8 cellular contexts compared by ENCODE assay signal in the genomic region with DNA sequence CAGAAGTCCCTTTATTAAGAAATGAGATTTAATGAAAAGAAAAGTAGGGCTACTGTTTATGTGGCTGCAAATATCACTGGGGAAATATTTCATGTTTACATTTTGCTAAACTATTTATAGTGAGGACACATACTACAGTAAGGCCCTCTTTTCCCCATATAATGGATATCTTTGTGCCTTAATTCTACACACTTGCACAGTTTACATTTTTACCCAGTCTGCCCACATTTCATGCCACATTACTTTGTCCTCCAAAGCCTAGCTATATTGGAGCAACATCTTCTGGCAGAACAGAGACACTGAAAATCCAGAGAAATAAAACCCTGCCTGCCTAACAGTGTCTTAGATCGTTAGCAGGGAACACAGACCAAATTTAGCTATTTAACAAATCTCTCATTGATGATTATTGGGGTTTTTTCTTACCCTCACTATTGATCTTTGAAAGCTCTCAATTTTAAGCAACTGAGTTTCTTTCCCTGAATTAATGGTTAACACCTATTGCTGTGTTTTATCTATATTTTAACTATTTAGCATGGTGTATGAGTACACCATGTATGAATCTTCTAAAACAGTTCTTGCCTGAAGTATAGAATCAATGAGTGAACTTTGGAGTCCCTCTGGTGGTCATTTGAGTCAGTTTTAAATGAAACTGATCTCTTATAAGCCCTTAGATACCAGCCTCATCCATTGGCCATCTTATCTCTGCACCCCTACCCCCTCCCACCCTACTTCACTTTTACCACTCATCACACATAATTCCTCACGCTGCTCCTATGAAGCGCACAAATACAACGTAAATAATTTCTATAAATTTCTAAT.
A peak's percentile ranks its signal among the peaks of the same experiment; 100 is the strongest.
DNase-seq lines count a peak whose midpoint lies in the region; ATAC-seq, FAIRE-seq and TF ChIP-seq lines count a peak whose summit lies in the region.

No MANE protein-coding gene starts in this region.

- H3K4me3 ChIP-seq in upper lobe of left lung, result no peak overlapping the region

- H3K9me3 ChIP-seq in upper lobe of left lung, result no peaks in the 10 kb centered on the region

- intact Hi-C loops in CD14-positive monocyte (cut with micrococcal nuclease), result loop anchor here in 1 of 2 donors (10.0 kb wide), 1 partner anchor 1574 kb away; no protein-coding TSS in a partner anchor

- no peak overlapping the region for H3K27ac ChIP-seq in upper lobe of left lung

- no peak for FAIRE-seq in RCC 7860 (lab: Jason Lieb, UNC)
- FAIRE-seq in H54 (lab: Jason Lieb, UNC), result no peak

- DNase-seq in CD14-positive monocyte (ENCODE audit: low spot score) (no peak), RCC 7860 (ENCODE audit: low spot score) (peak; percentile 28), globus pallidus (ENCODE audit: low spot score) (peak; percentile 43), upper lobe of left lung (no peak), nucleus accumbens (lab: John Stamatoyannopoulos, UW) (no peak), H54 (ENCODE audit: insufficient read length, low spot score) (no peak)

- H3K36me3 Mint-ChIP-seq in CD14-positive monocyte, result no peaks in the 10 kb centered on the region

- 63 to 67% methylated on average over 4 of the region's 4 CpGs for WGBS in upper lobe of left lung, 2 donors

- H3K9me3 Mint-ChIP-seq in CD14-positive monocyte, result no peaks in the 10 kb centered on the region

- TF ChIP-seq POLR2A in upper lobe of left lung (IDR thresholded peaks at IDR 0.05) (no peak), H54 (IDR thresholded peaks at IDR 0.05; ENCODE audit: low read depth, low read length) (no peak)

- peaks cover 0 to 1% (median 0%) of the 10 kb centered on the region in 3 donors for H3K27me3 Mint-ChIP-seq in CD14-positive monocyte (ENCODE audit: low read depth in 3 of 3)

- no peaks in the 10 kb centered on the region for H3K27me3 ChIP-seq in upper lobe of left lung

- TF ChIP-seq CTCF in CD14-positive monocyte (IDR thresholded peaks at IDR 0.05) (peak; percentile 64), upper lobe of left lung (IDR thresholded peaks at IDR 0.05) (peak in 4 of 6 experiments; percentile 18 to 46 (median 40))

- H3K36me3 ChIP-seq in upper lobe of left lung, result no peaks in the 10 kb centered on the region

- H3K4me3 Mint-ChIP-seq in CD14-positive monocyte, result no peak overlapping the region

- no peak overlapping the region for H3K27ac Mint-ChIP-seq in CD14-positive monocyte

- ATAC-seq in GM18868 (IDR thresholded peaks at IDR 0.05; ENCODE audit: unreplicated experiment) (peak; percentile 88), HG03457 (IDR thresholded peaks at IDR 0.05; ENCODE audit: unreplicated experiment) (peak; percentile 69), upper lobe of left lung (ENCODE audit: low FRiP score in 2 of 2) (peak in 1 of 2 donors; percentile 46)

- peaks cover 8% of the 10 kb centered on the region for H3K4me1 Mint-ChIP-seq in CD14-positive monocyte

- TF ChIP-seq EP300 in upper lobe of left lung (IDR thresholded peaks at IDR 0.05), result no peak

- H3K4me1 ChIP-seq in upper lobe of left lung, result peaks cover 0 to 7% (median 4%) of the 10 kb centered on the region in 4 donors

Comparison
In these comparisons a context has a peak if more than half of its experiments do, and no peak if none do; other contexts are left out.
1. DNase-seq: peak in RCC 7860 (single experiment) and globus pallidus (single experiment); none in CD14-positive monocyte (single experiment), upper lobe of left lung (0 of 2), nucleus accumbens (0 of 56) and H54 (single experiment).